ENCODE assay signal across 13 cellular contexts in genomic region chr10:117186832-117187615, GRCh38. TPM values are rescaled to one million over a fixed set of nuclear protein-coding genes. Genes with fewer than 3 reads are reported as not detected.
DNase-seq lines count a peak whose midpoint lies in the region; ATAC-seq and TF ChIP-seq lines count a peak whose summit lies in the region.
"Had no signal": no experiment of that assay in that cellular context is flagged by ENCODE, and none has a peak within 500 bp of the region (broad histone marks: within the 10 kb centered on the region; RNA-seq: fewer than 3 reads in every experiment).

No MANE protein-coding gene starts in this region.

- intact Hi-C loops in MCF 10A (cut with micrococcal nuclease) (no loop called here), breast epithelium (cut with DNase I; ENCODE audit: low total_unique reads) (no loop called here)

- no peaks in the 10 kb centered on the region for H3K27me3 Mint-ChIP-seq in MCF 10A (ENCODE audit: insufficient read depth, unreplicated experiment)

- TF ChIP-seq POLR2A in breast epithelium (IDR thresholded peaks at IDR 0.05), result no peak

- no peak for ATAC-seq in GM18498 (IDR thresholded peaks at IDR 0.05; ENCODE audit: unreplicated experiment)
- ATAC-seq in HG02763 (IDR thresholded peaks at IDR 0.05; ENCODE audit: unreplicated experiment), result no peak

- BruUV-seq in MCF 10A (replicated peaks; lab: Mats Ljungman, UMichigan), result no TSS peak

- H3K27me3 ChIP-seq in breast epithelium, result peaks cover 0 to 11% of the 10 kb centered on the region in 2 donors

- POLR2A ChIA-PET in MCF 10A (lab: Yijun Ruan, JAX), result interaction anchor here (1.0 to 1.2 kb wide), 2 partner anchors 12 to 22 kb away, joined by 3 to 4 read pairs; no protein-coding TSS in a partner anchor

- no peak overlapping the region for H3K27ac ChIP-seq in breast epithelium

- no peaks in the 10 kb centered on the region for H3K9me3 Mint-ChIP-seq in MCF 10A (ENCODE audit: unreplicated experiment)

- peak overlapping the region; percentile 3 for H3K27ac Mint-ChIP-seq in MCF 10A (ENCODE audit: low read depth, unreplicated experiment)
- H3K27ac Mint-ChIP-seq: activated CD4-positive, alpha-beta memory T cell treated with anti-CD3 and anti-CD28 coated beads for 36 hours had no signal

- no peaks in the 10 kb centered on the region for H3K36me3 Mint-ChIP-seq in MCF 10A (ENCODE audit: insufficient read depth, unreplicated experiment)

- H3K4me1 ChIP-seq in breast epithelium, result no peaks in the 10 kb centered on the region
- H3K4me1 ChIP-seq: HAP-1 had no signal

- no peak overlapping the region for H3K4me3 Mint-ChIP-seq in MCF 10A (ENCODE audit: unreplicated experiment)
- H3K4me3 Mint-ChIP-seq: activated CD4-positive, alpha-beta memory T cell treated with anti-CD3 and anti-CD28 coated beads for 36 hours; naive B cell had no signal

- H3K36me3 ChIP-seq in breast epithelium, result no peaks in the 10 kb centered on the region
- H3K36me3 ChIP-seq: HAP-1 had no signal

- H3K9me3 ChIP-seq in breast epithelium, result peaks cover 4% of the 10 kb centered on the region in 2 donors
- H3K9me3 ChIP-seq: HAP-1 had no signal

- TF ChIP-seq CTCF in MCF 10A (IDR thresholded peaks at IDR 0.05; ENCODE audit: unreplicated experiment), result no peak
- TF ChIP-seq CTCF in breast epithelium (IDR thresholded peaks at IDR 0.05), result no peak
- TF ChIP-seq CTCF in epithelial cell of esophagus (IDR thresholded peaks at IDR 0.05; ENCODE audit: insufficient read depth, low read depth, low read length, missing control alignments), result no peak

- DNase-seq in MCF 10A (ENCODE audit: unreplicated experiment), result peak; percentile 79
- no peak for DNase-seq in breast epithelium (ENCODE audit: low spot score in 2 of 2)
- peak; percentile 47 for DNase-seq in OCI-M1 (lab: John Stamatoyannopoulos, UW)
- DNase-seq in epithelial cell of esophagus (ENCODE audit: low read depth), result peak; percentile 91
- no peak for DNase-seq in GDM1 (lab: John Stamatoyannopoulos, UW)
- no peak for DNase-seq in NCI-H524 (lab: John Stamatoyannopoulos, UW)
- DNase-seq: activated CD4-positive, alpha-beta memory T cell treated with anti-CD3 and anti-CD28 coated beads for 36 hours; effector CD4-positive, alpha-beta T cell; naive B cell had no signal

- H3K4me3 ChIP-seq in breast epithelium (no peak overlapping the region), epithelial cell of esophagus (ENCODE audit: low read length) (no peak overlapping the region)
- H3K4me3 ChIP-seq: HAP-1, smooth muscle cell had no signal

- CTCF ChIA-PET in MCF 10A (lab: Yijun Ruan, JAX), result interaction anchor here (0.6 to 5.9 kb wide), 11 partner anchors 9 to 1533 kb away, joined by 3 to 39 read pairs (median 4); no protein-coding TSS in a partner anchor

- peaks cover 8% of the 10 kb centered on the region for H3K4me1 Mint-ChIP-seq in MCF 10A (ENCODE audit: insufficient read depth, unreplicated experiment)
- H3K4me1 Mint-ChIP-seq: naive B cell had no signal

RNA-seq across cellular contexts. Expression of gene KCNK18, which starts 10.3 kb away (rescaled TPM):
- not detected in 2 replicates for total RNA-seq in MCF 10A (2022)
- total RNA-seq in breast epithelium, result not detected
- total RNA-seq: activated CD4-positive, alpha-beta memory T cell treated with anti-CD3 and anti-CD28 coated beads for 36 hours; smooth muscle cell had no signal

RNA-seq across cellular contexts. Expression of gene VAX1, which starts 49.0 kb away (rescaled TPM):
- total RNA-seq in MCF 10A (2022), result not detected in 2 replicates
- not detected for total RNA-seq in breast epithelium
- total RNA-seq: activated CD4-positive, alpha-beta memory T cell treated with anti-CD3 and anti-CD28 coated beads for 36 hours; smooth muscle cell had no signal

RNA-seq across cellular contexts. Expression of gene SLC18A2, which starts 53.9 kb away (rescaled TPM):
- total RNA-seq in MCF 10A (2022) (not detected in 2 replicates), breast epithelium (1 to 10 TPM in 1 of 3 donors, under 1 TPM in 1, not detected in 1; 0.73 to 2.1 TPM)
- total RNA-seq: activated CD4-positive, alpha-beta memory T cell treated with anti-CD3 and anti-CD28 coated beads for 36 hours had no signal

Comparison
In these comparisons a context has a peak if more than half of its experiments do, and no peak if none do; other contexts are left out.
1. DNase-seq: peak in MCF 10A (single experiment), OCI-M1 (single experiment) and epithelial cell of esophagus (single experiment); none in breast epithelium (0 of 2), GDM1 (single experiment) and NCI-H524 (0 of 2).